ENCODE assay signal across 8 cellular contexts in the genomic region with DNA sequence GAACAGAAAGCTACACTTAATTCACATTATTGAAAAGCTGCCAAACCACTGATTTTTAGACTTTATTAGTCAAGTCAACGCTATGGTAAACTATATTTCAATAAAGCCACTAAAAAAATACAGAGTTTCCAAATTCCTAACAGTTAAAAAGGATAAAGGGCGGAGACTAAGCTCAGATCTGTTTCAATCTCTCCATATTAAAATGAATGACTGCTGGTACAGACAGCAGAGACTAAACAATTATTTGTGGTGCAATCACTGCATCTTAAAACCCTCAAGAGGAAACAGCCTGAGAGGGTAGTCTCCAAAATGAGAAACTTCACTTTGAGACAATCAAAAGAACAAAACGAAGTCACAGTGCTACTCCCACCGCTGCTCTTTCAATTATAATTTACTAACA. TPM values are rescaled to one million over a fixed set of nuclear protein-coding genes. Genes with fewer than 3 reads are reported as not detected.
DNase-seq lines count a peak whose midpoint lies in the region; ATAC-seq and TF ChIP-seq lines count a peak whose summit lies in the region.

No MANE protein-coding gene starts in this region.

- H3K36me3 Mint-ChIP-seq in central memory CD8-positive, alpha-beta T cell (ENCODE audit: insufficient read depth): peaks cover 18% of the 10 kb centered on the region

- H3K79me2 ChIP-seq in Karpas-422 (ENCODE audit: low read length): peaks cover 60% of the 10 kb centered on the region

- H3K36me3 ChIP-seq in BJ (ENCODE audit: control insufficient read depth, insufficient read depth, low read length) (no peaks in the 10 kb centered on the region), Karpas-422 (ENCODE audit: insufficient read depth, low read length) (no peaks in the 10 kb centered on the region), muscle layer of duodenum (ENCODE audit: control insufficient read depth in 1 of 2, insufficient read depth in 2 of 2, low read length in 2 of 2) (peaks cover 0 to 5% of the 10 kb centered on the region in 2 donors)

- ATAC-seq in central memory CD8-positive, alpha-beta T cell (replicated peaks; ENCODE audit: extremely low read depth, poor library complexity, severe bottlenecking): no peak

- peak overlapping the region; percentile 78 for H3K27ac ChIP-seq in Karpas-422 (ENCODE audit: low read length)
- H3K27ac ChIP-seq in muscle layer of duodenum (ENCODE audit: low read length): peak overlapping the region; percentile 93

- H3K9me3 ChIP-seq in Karpas-422 (ENCODE audit: low read length) (no peaks in the 10 kb centered on the region), muscle layer of duodenum (ENCODE audit: control insufficient read depth in 1 of 2, low read length in 2 of 2) (no peaks in the 10 kb centered on the region)

- no peaks in the 10 kb centered on the region for H3K27me3 ChIP-seq in BJ (ENCODE audit: control insufficient read depth, insufficient read depth, low read length)
- H3K27me3 ChIP-seq in Karpas-422 (ENCODE audit: low read length): no peaks in the 10 kb centered on the region
- no peaks in the 10 kb centered on the region for H3K27me3 ChIP-seq in muscle layer of duodenum (ENCODE audit: low read depth, low read length)

- H3K4me3 Mint-ChIP-seq in central memory CD8-positive, alpha-beta T cell: peak overlapping the region; percentile 99

- DNase-seq in BJ (ENCODE audit: low read depth) (no peak), Karpas-422 (peak; percentile 58), ACHN (no peak), LoVo (ENCODE audit: low spot score) (no peak)
- DNase-seq in central memory CD8-positive, alpha-beta T cell (ENCODE audit: low spot score in 2 of 2): no peak
- no peak for DNase-seq in activated CD8-positive, alpha-beta memory T cell treated with anti-CD3 and anti-CD28 coated beads for 24 hours
- DNase-seq in stimulated activated CD4-positive, alpha-beta T cell treated with anti-CD3 and anti-CD28 coated beads, Interleukin-15, amount 100 ng/mL, for 24 hours: no peak

- H3K4me1 ChIP-seq in Karpas-422 (ENCODE audit: low read length) (peaks cover 52% of the 10 kb centered on the region), muscle layer of duodenum (ENCODE audit: control insufficient read depth in 1 of 2, insufficient read depth in 2 of 2, low read length in 2 of 2) (peaks cover 16 to 31% of the 10 kb centered on the region in 2 donors)

- POLR2A ChIA-PET in BJ (lab: Charles Lee): no interaction called here

- peaks cover 46% of the 10 kb centered on the region for H4K20me1 ChIP-seq in Karpas-422 (ENCODE audit: insufficient read depth, low read depth, low read length)

- H3K9me3 Mint-ChIP-seq in central memory CD8-positive, alpha-beta T cell: no peaks in the 10 kb centered on the region

- H3K4me2 ChIP-seq in Karpas-422 (ENCODE audit: low read depth, low read length, poor library complexity, severe bottlenecking): peak overlapping the region; percentile 83

- peak overlapping the region; percentile 95 for H3K4me3 ChIP-seq in BJ (ENCODE audit: low read depth, low read length)
- H3K4me3 ChIP-seq in Karpas-422 (ENCODE audit: low read length): peak overlapping the region; percentile 94
- peak overlapping the region; percentile 66 to 77 for H3K4me3 ChIP-seq in muscle layer of duodenum (ENCODE audit: low read depth in 1 of 2, low read length in 2 of 2)

- peak overlapping the region; percentile 88 for H3K27ac Mint-ChIP-seq in central memory CD8-positive, alpha-beta T cell (ENCODE audit: low read depth)

- H3K4me1 Mint-ChIP-seq in central memory CD8-positive, alpha-beta T cell: peaks cover 49% of the 10 kb centered on the region

- no peaks in the 10 kb centered on the region for H3K9me2 ChIP-seq in Karpas-422 (replicated peaks; ENCODE audit: insufficient read depth, low read length)

- no peak for TF ChIP-seq CTCF in BJ (IDR thresholded peaks at IDR 0.05; ENCODE audit: insufficient read depth, low read depth, low read length)

- CTCF ChIA-PET in BJ (lab: Yijun Ruan, JAX): interaction anchor here (1.0 to 1.2 kb wide), 2 partner anchors 66 to 308 kb away, joined by 4 read pairs; no protein-coding TSS in a partner anchor

- H2AFZ ChIP-seq in Karpas-422 (ENCODE audit: low read length): no peak overlapping the region

- in situ Hi-C loops in ACHN (cut with HindIII; ENCODE audit: low pct_ligation_motif_present, low pct_unique_long_range_greater_than_20kb, low sequenced_read_pairs): no loop called here

- peak overlapping the region; percentile 96 for H3K9ac ChIP-seq in Karpas-422 (ENCODE audit: low read length)

- H3K27me3 Mint-ChIP-seq in central memory CD8-positive, alpha-beta T cell: no peaks in the 10 kb centered on the region

RNA-seq across cellular contexts. Expression of gene UBP1, which starts 1.3 kb away (rescaled TPM):
- 58.3 and 62.7 TPM in 2 replicates for polyA plus RNA-seq in BJ (2011; rRNA removed)
- 34.2 and 35.8 TPM in 2 replicates for polyA minus RNA-seq in BJ (2011; rRNA and poly(A)+ RNA removed)
- total RNA-seq in Karpas-422 (2014; rRNA removed; shearing (Covaris generic); ENCODE audit: low replicate concordance): 86.8 and 95.7 TPM in 2 replicates
